8 cellular contexts compared by ENCODE assay signal in genomic region chr17:27354491-27355081, GRCh38.
DNase-seq lines count a peak whose midpoint lies in the region; ATAC-seq and TF ChIP-seq lines count a peak whose summit lies in the region.

No MANE protein-coding gene starts in this region.

- H3K4me1 ChIP-seq in Caco-2 = peaks cover 9% of the 10 kb centered on the region; the same call in 1 of the 2 replicates

- H3K27me3 ChIP-seq in Caco-2 (replicated peaks; ENCODE audit: control insufficient read depth, insufficient read depth, low read length) = no peaks in the 10 kb centered on the region

- no peaks in the 10 kb centered on the region for H3K9me3 ChIP-seq in Caco-2

- ATAC-seq in activated naive CD8-positive, alpha-beta T cell treated with anti-CD3 and anti-CD28 coated beads, Interleukin-2, amount 50 U/mL, for 24 hours = no peak
- ATAC-seq in HG03025 (IDR thresholded peaks at IDR 0.05; ENCODE audit: low FRiP score, unreplicated experiment) = no peak

- peak overlapping the region; percentile 99 for H3K27ac Mint-ChIP-seq in Caco-2 (ENCODE audit: unreplicated experiment)
- peak overlapping the region; percentile 71 for H3K27ac Mint-ChIP-seq in activated naive CD8-positive, alpha-beta T cell treated with anti-CD3 and anti-CD28 coated beads, Interleukin-2, amount 50 U/mL, for 24 hours
- peak overlapping the region; percentile 47 for H3K27ac Mint-ChIP-seq in mesothelial cell of epicardium

- H3K36me3 ChIP-seq in Caco-2 (ENCODE audit: control insufficient read depth, insufficient read depth, low read length) = no peaks in the 10 kb centered on the region

- DNase-seq in Caco-2 = peak; percentile 40 to 58
- DNase-seq in HuH-7 (ENCODE audit: low spot score) = peak; percentile 36
- no peak for DNase-seq in activated naive CD8-positive, alpha-beta T cell treated with anti-CD3 and anti-CD28 coated beads, Interleukin-2, amount 50 U/mL, for 24 hours
- DNase-seq in mesothelial cell of epicardium (ENCODE audit: low spot score in 2 of 2, unreplicated experiment in 2 of 2) = no peak
- DNase-seq in stimulated activated CD4-positive, alpha-beta T cell treated with anti-CD3 and anti-CD28 coated beads, Interleukin-1b, Interleukin-23, amount 100 ng/mL, for 48 hours = no peak
- no peak for DNase-seq in iPS-NIHi7 (ENCODE audit: extremely low spot score)
- DNase-seq in T1000 (lab: John Stamatoyannopoulos, UW) = no peak

- intact Hi-C loops in Caco-2 (cut with micrococcal nuclease; ENCODE audit: unreplicated experiment) = loop anchor here (1.0 to 5.0 kb wide), 4 partner anchors 77 to 247 kb away; no protein-coding TSS in a partner anchor

- H3K4me1 Mint-ChIP-seq in Caco-2 (ENCODE audit: low read depth, unreplicated experiment) = no peaks in the 10 kb centered on the region
- peaks cover 31% of the 10 kb centered on the region for H3K4me1 Mint-ChIP-seq in activated naive CD8-positive, alpha-beta T cell treated with anti-CD3 and anti-CD28 coated beads, Interleukin-2, amount 50 U/mL, for 24 hours
- peaks cover 11% of the 10 kb centered on the region for H3K4me1 Mint-ChIP-seq in mesothelial cell of epicardium

- CTCF ChIA-PET in Caco-2 (lab: Charles Lee) = interaction anchor here (0.7 to 1.8 kb wide), 15 partner anchors 9 to 245 kb away, joined by 3 to 8 read pairs (median 4); partner anchors contain the start of gene KSR1

- POLR2A ChIA-PET in Caco-2 (lab: Charles Lee) = interaction anchor here (0.6 to 1.0 kb wide), 2 partner anchors 60 to 265 kb away, joined by 3 to 10 read pairs; partner anchors contain the start of gene WSB1

- TF ChIP-seq CTCF in Caco-2 (IDR thresholded peaks at IDR 0.05; ENCODE audit: insufficient read depth in 1 of 2, low read depth in 1 of 2, low read length in 1 of 2, severe bottlenecking in 1 of 2, unreplicated experiment in 1 of 2) (no peak), mesothelial cell of epicardium (IDR thresholded peaks at IDR 0.05; ENCODE audit: unreplicated experiment) (no peak)

- peak overlapping the region; percentile 98 for H3K4me3 Mint-ChIP-seq in Caco-2 (ENCODE audit: unreplicated experiment)
- peak overlapping the region; percentile 81 for H3K4me3 Mint-ChIP-seq in activated naive CD8-positive, alpha-beta T cell treated with anti-CD3 and anti-CD28 coated beads, Interleukin-2, amount 50 U/mL, for 24 hours
- peak overlapping the region; percentile 65 for H3K4me3 Mint-ChIP-seq in mesothelial cell of epicardium

- H3K27me3 Mint-ChIP-seq in Caco-2 (ENCODE audit: insufficient read depth, unreplicated experiment) (no peaks in the 10 kb centered on the region), mesothelial cell of epicardium (ENCODE audit: low read depth) (no peaks in the 10 kb centered on the region)
- peaks cover 2% of the 10 kb centered on the region for H3K27me3 Mint-ChIP-seq in activated naive CD8-positive, alpha-beta T cell treated with anti-CD3 and anti-CD28 coated beads, Interleukin-2, amount 50 U/mL, for 24 hours

- H3K9me3 Mint-ChIP-seq in Caco-2 (ENCODE audit: unreplicated experiment) (no peaks in the 10 kb centered on the region), mesothelial cell of epicardium (no peaks in the 10 kb centered on the region)
- no peaks in the 10 kb centered on the region for H3K9me3 Mint-ChIP-seq in activated naive CD8-positive, alpha-beta T cell treated with anti-CD3 and anti-CD28 coated beads, Interleukin-2, amount 50 U/mL, for 24 hours

- peaks cover 10% of the 10 kb centered on the region for H3K36me3 Mint-ChIP-seq in Caco-2 (ENCODE audit: insufficient read depth, unreplicated experiment)
- H3K36me3 Mint-ChIP-seq in activated naive CD8-positive, alpha-beta T cell treated with anti-CD3 and anti-CD28 coated beads, Interleukin-2, amount 50 U/mL, for 24 hours (ENCODE audit: low read depth) = no peaks in the 10 kb centered on the region
- peaks cover 2% of the 10 kb centered on the region for H3K36me3 Mint-ChIP-seq in mesothelial cell of epicardium

- peak overlapping the region; percentile 82 for H3K4me3 ChIP-seq in Caco-2 (ENCODE audit: low read depth, low read length)

- no TSS peak for BruUV-seq in Caco-2 (replicated peaks; lab: Mats Ljungman, UMichigan)

Comparison
In these comparisons a context has a peak if more than half of its experiments do, and no peak if none do; other contexts are left out.
1. DNase-seq: peak in Caco-2 (2 of 2) and HuH-7 (single experiment); none in activated naive CD8-positive, alpha-beta T cell treated with anti-CD3 and anti-CD28 coated beads, Interleukin-2, amount 50 U/mL, for 24 hours (single experiment), mesothelial cell of epicardium (0 of 2), stimulated activated CD4-positive, alpha-beta T cell treated with anti-CD3 and anti-CD28 coated beads, Interleukin-1b, Interleukin-23, amount 100 ng/mL, for 48 hours (single experiment), iPS-NIHi7 (single experiment) and T1000 (single experiment).
2. H3K27ac Mint-ChIP-seq: peak in every context shown above with its lines; median percentile 99 in Caco-2; 71 in activated naive CD8-positive, alpha-beta T cell treated with anti-CD3 and anti-CD28 coated beads, Interleukin-2, amount 50 U/mL, for 24 hours; 47 in mesothelial cell of epicardium.
3. Peak in every context shown above with its lines, with median percentiles within 50 percentile points of each other: H3K4me3 Mint-ChIP-seq.